In genomic region chrX:119236599-119237525, GRCh38 we compare ENCODE assay signal across 8 cellular contexts. TPM values are rescaled to one million over a fixed set of nuclear protein-coding genes. Genes with fewer than 3 reads are reported as not detected.
DNase-seq lines count a peak whose midpoint lies in the region; ATAC-seq and TF ChIP-seq lines count a peak whose summit lies in the region.

No MANE protein-coding gene starts in this region.

- TF ChIP-seq CTCF in Calu3 (IDR thresholded peaks at IDR 0.05; ENCODE audit: unreplicated experiment) (no peak), KMS-11 (conservative IDR thresholded peaks at IDR 0.05; ENCODE audit: low read depth, low read length) (no peak), lung (IDR thresholded peaks at IDR 0.05; ENCODE audit: control extremely low read depth, extremely low read depth) (no peak)

- H3K4me3 Mint-ChIP-seq in Calu3 (ENCODE audit: low read depth, unreplicated experiment): peak overlapping the region; percentile 87
- peak overlapping the region; percentile 80 for H3K4me3 Mint-ChIP-seq in stimulated activated memory B cell treated with anti-CD40 and anti-IgM and Interleukin-4, amounts not matched to agents 10 μg/mL and 1 μg/mL and 100 μg/mL, for 72 hours

- no peaks in the 10 kb centered on the region; the same call in 1 of the 2 replicates for H4K20me1 ChIP-seq in KMS-11 (ENCODE audit: insufficient read depth)

- peaks cover 26% of the 10 kb centered on the region for H3K36me3 Mint-ChIP-seq in Calu3 (ENCODE audit: insufficient read depth, unreplicated experiment)
- H3K36me3 Mint-ChIP-seq in stimulated activated memory B cell treated with anti-CD40 and anti-IgM and Interleukin-4, amounts not matched to agents 10 μg/mL and 1 μg/mL and 100 μg/mL, for 72 hours: peaks cover 3% of the 10 kb centered on the region

- peak overlapping the region; percentile 75 for H3K9ac ChIP-seq in KMS-11

- 2 to 37% methylated on average over 41 to 61 of the region's 61 CpGs for WGBS in lung, 2 donors

- peak overlapping the region; percentile 84 for H3K4me2 ChIP-seq in KMS-11

- H3K27me3 ChIP-seq in KMS-11 (ENCODE audit: insufficient read depth, low read depth) (no peaks in the 10 kb centered on the region), lung (ENCODE audit: control insufficient read depth, insufficient read depth) (no peaks in the 10 kb centered on the region)

- H3K27me3 Mint-ChIP-seq in Calu3 (ENCODE audit: unreplicated experiment): peaks cover 24% of the 10 kb centered on the region
- no peaks in the 10 kb centered on the region for H3K27me3 Mint-ChIP-seq in stimulated activated memory B cell treated with anti-CD40 and anti-IgM and Interleukin-4, amounts not matched to agents 10 μg/mL and 1 μg/mL and 100 μg/mL, for 72 hours

- H3K36me3 ChIP-seq in KMS-11 (ENCODE audit: insufficient read depth) (no peaks in the 10 kb centered on the region), lung (ENCODE audit: control insufficient read depth in 2 of 2, insufficient read depth in 2 of 2, low read length in 2 of 2) (no peaks in the 10 kb centered on the region)

- H2AFZ ChIP-seq in KMS-11 (ENCODE audit: low read depth): peak overlapping the region; percentile 87

- BruUV-seq in Calu3 (replicated peaks; lab: Mats Ljungman, UMichigan): no TSS peak

- peaks cover 34% of the 10 kb centered on the region for H3K79me2 ChIP-seq in KMS-11 (ENCODE audit: insufficient read depth, low read depth)

- ATAC-seq in GM21723 (IDR thresholded peaks at IDR 0.05; ENCODE audit: unreplicated experiment) (peak; percentile 28), lung (ENCODE audit: insufficient read depth, low FRiP score) (no peak)
- ATAC-seq in stimulated activated memory B cell treated with anti-CD40 and anti-IgM and Interleukin-4, amounts not matched to agents 10 μg/mL and 1 μg/mL and 100 μg/mL, for 72 hours: peak; percentile 56

- peak overlapping the region; percentile 59 for H3K27ac ChIP-seq in KMS-11
- peak overlapping the region; percentile 71 to 85 for H3K27ac ChIP-seq in lung (ENCODE audit: low read depth in 1 of 2, low read length in 1 of 2)

- no peaks in the 10 kb centered on the region for H3K9me3 Mint-ChIP-seq in Calu3 (ENCODE audit: low read depth, unreplicated experiment)
- no peaks in the 10 kb centered on the region for H3K9me3 Mint-ChIP-seq in stimulated activated memory B cell treated with anti-CD40 and anti-IgM and Interleukin-4, amounts not matched to agents 10 μg/mL and 1 μg/mL and 100 μg/mL, for 72 hours

- H3K4me1 Mint-ChIP-seq in Calu3 (ENCODE audit: low read depth, unreplicated experiment): peaks cover 36% of the 10 kb centered on the region
- H3K4me1 Mint-ChIP-seq in stimulated activated memory B cell treated with anti-CD40 and anti-IgM and Interleukin-4, amounts not matched to agents 10 μg/mL and 1 μg/mL and 100 μg/mL, for 72 hours: peaks cover 20% of the 10 kb centered on the region

- DNase-seq in Calu3 (peak; percentile 28), dermis blood vessel endothelial cell (peak; percentile 45), lung (ENCODE audit: low spot score) (no peak), midbrain (lab: John Stamatoyannopoulos, UW) (no peak)
- DNase-seq in activated CD4-positive, alpha-beta T cell treated with anti-CD3 and anti-CD28 coated beads for 4 hours: peak; percentile 6 to 20

- peaks cover 0 to 2% of the 10 kb centered on the region in 2 donors for H3K9me3 ChIP-seq in lung (ENCODE audit: control insufficient read depth in 2 of 2, insufficient read depth in 1 of 2, low read length in 1 of 2)

- intact Hi-C loops in Calu3 (cut with micrococcal nuclease; ENCODE audit: unreplicated experiment): loop anchor here (2.0 kb wide), 1 partner anchor 76 kb away; no protein-coding TSS in a partner anchor

- H3K4me3 ChIP-seq in KMS-11 (IDR thresholded peaks at IDR 0.05; ENCODE audit: insufficient read depth, low read depth, low read length): no peak overlapping the region
- H3K4me3 ChIP-seq in lung: peak overlapping the region; percentile 48

- H3K27ac Mint-ChIP-seq in Calu3 (ENCODE audit: unreplicated experiment): peak overlapping the region; percentile 78
- H3K27ac Mint-ChIP-seq in stimulated activated memory B cell treated with anti-CD40 and anti-IgM and Interleukin-4, amounts not matched to agents 10 μg/mL and 1 μg/mL and 100 μg/mL, for 72 hours: peak overlapping the region; percentile 68

- peaks cover 30% of the 10 kb centered on the region for H3K4me1 ChIP-seq in KMS-11 (ENCODE audit: low read depth, poor library complexity, severe bottlenecking)
- peaks cover 5 to 8% of the 10 kb centered on the region in 2 donors for H3K4me1 ChIP-seq in lung (ENCODE audit: control insufficient read depth in 2 of 2, insufficient read depth in 2 of 2, low read length in 2 of 2)

- CTCF ChIA-PET in Calu3 (lab: Charles Lee): interaction anchor here (0.6 kb wide), 1 partner anchor 613 kb away, joined by 3 read pairs; no protein-coding TSS in a partner anchor

RNA-seq across cellular contexts. Expression of gene PGRMC1, which starts 0.8 kb away (rescaled TPM):
- total RNA-seq in Calu3 (2022) (121 and 126 TPM in 2 replicates), dermis blood vessel endothelial cell (105 and 139 TPM in 2 replicates), lung (100 to 1,000 TPM in 1 of 2 donors, 10 to 100 TPM in 1; 84.7 to 142 TPM)
- 10 to 100 TPM; 59.1 to 73.3 TPM for polyA plus RNA-seq in lung

Comparison
In these comparisons a context has a peak if more than half of its experiments do, and no peak if none do; other contexts are left out.
1. DNase-seq: peak in Calu3 (single experiment), activated CD4-positive, alpha-beta T cell treated with anti-CD3 and anti-CD28 coated beads for 4 hours (2 of 2) and dermis blood vessel endothelial cell (single experiment); none in lung (single experiment) and midbrain (single experiment).